12 cellular contexts compared by ENCODE assay signal in the genomic region with DNA sequence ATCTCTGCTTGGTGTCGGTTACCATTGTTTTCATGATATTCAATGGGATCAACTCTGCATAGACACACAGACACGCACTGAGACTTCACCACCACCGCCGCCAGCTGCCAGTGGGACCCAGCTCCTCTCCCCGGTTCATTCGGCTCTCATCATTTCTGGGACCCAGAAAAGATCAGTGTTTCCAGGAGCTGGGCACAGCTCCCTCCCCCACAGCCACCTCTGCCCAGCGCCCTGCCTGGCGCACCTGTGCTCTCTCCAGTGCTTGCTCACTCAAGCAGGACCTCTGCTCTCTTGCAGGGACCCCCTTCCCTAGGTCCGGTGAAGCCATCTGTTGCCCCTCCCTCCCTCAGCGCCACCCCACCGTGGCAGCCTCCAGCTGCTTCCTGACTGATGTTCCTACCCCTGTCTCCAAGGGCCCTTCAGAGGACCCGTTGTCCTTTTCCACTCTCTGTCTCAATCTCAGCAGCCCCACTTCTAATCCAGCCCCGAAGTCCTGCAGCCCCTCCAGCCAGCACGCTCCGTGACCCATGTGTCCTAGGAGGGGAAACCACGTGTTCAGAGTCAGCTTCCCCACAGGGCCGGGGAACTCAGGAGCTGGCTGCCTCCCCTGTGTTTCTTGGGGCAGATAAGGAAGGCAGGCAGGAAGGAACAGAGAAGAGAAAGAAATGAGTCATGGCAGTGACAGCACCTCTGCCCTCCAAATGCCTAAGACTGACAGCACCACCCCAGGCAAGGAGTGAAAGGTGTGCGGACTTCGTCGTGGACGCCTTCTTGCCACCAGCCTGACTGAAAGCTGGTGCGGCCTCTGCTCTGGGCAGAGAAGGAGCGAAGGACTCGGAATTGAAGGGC.
DNase-seq lines count a peak whose midpoint lies in the region; ATAC-seq and TF ChIP-seq lines count a peak whose summit lies in the region.
"Had no signal": no experiment of that assay in that cellular context is flagged by ENCODE, and none has a peak within 500 bp of the region (broad histone marks: within the 10 kb centered on the region; RNA-seq: fewer than 3 reads in every experiment).

No MANE protein-coding gene starts in this region.

- no peaks in the 10 kb centered on the region for H3K9me3 Mint-ChIP-seq in CD14-positive monocyte
- H3K9me3 Mint-ChIP-seq in glutamatergic neuron (ENCODE audit: unreplicated experiment) = peaks cover 4% of the 10 kb centered on the region

- H3K4me3 Mint-ChIP-seq in CD14-positive monocyte (peak overlapping the region; percentile 31 to 32), glutamatergic neuron (ENCODE audit: unreplicated experiment) (peak overlapping the region; percentile 23)

- H3K36me3 Mint-ChIP-seq in CD14-positive monocyte (no peaks in the 10 kb centered on the region), glutamatergic neuron (ENCODE audit: unreplicated experiment) (no peaks in the 10 kb centered on the region)

- TF ChIP-seq CTCF in CD14-positive monocyte (IDR thresholded peaks at IDR 0.05) = no peak
- no peak for TF ChIP-seq CTCF in glutamatergic neuron (IDR thresholded peaks at IDR 0.05; ENCODE audit: partially characterized antibody, unreplicated experiment)

- no peak for ATAC-seq in GM18909 (IDR thresholded peaks at IDR 0.05; ENCODE audit: poor library complexity, unreplicated experiment)

- H3K4me1 Mint-ChIP-seq in CD14-positive monocyte (peaks cover 7% of the 10 kb centered on the region), glutamatergic neuron (ENCODE audit: low read depth, unreplicated experiment) (peaks cover 14% of the 10 kb centered on the region)

- peak overlapping the region in 1 of 7 donors; percentile 11 for H3K27ac Mint-ChIP-seq in CD14-positive monocyte
- peak overlapping the region; percentile 67 for H3K27ac Mint-ChIP-seq in glutamatergic neuron (ENCODE audit: unreplicated experiment)

- H3K27me3 Mint-ChIP-seq in CD14-positive monocyte (ENCODE audit: low read depth in 3 of 3) (peaks cover 20 to 45% (median 21%) of the 10 kb centered on the region in 3 donors), glutamatergic neuron (ENCODE audit: unreplicated experiment) (peaks cover 1% of the 10 kb centered on the region)

- DNase-seq in CD14-positive monocyte (ENCODE audit: low spot score) (no peak), ELF-1 (ENCODE audit: low read depth, low spot score) (peak; percentile 64), NCI-H524 treated with DMSO at 0.1 percent for 48 hours (lab: John Stamatoyannopoulos, UW) (peak; percentile 73), glutamatergic neuron (peak; percentile 31), COLO829 (ENCODE audit: low spot score) (no peak), NCI-H187 treated with DMSO at 0.1 percent for 48 hours (lab: John Stamatoyannopoulos, UW) (no peak), DMS153 treated with DMSO at 0.1 percent for 48 hours (lab: John Stamatoyannopoulos, UW; ENCODE audit: unreplicated experiment) (no peak)
- DNase-seq: activated CD4-positive, CD25-positive, alpha-beta regulatory T cell; activated T-cell treated with anti-CD3 and anti-CD28 coated beads for 4 hours; NCI-H1048; SW 1271 had no signal

- intact Hi-C loops in CD14-positive monocyte (cut with micrococcal nuclease) = no loop called here

Comparison
In these comparisons a context has a peak if more than half of its experiments do, and no peak if none do; other contexts are left out.
1. DNase-seq: peak in ELF-1 (single experiment), NCI-H524 treated with DMSO at 0.1 percent for 48 hours (single experiment) and glutamatergic neuron (single experiment); none in CD14-positive monocyte (single experiment), COLO829 (single experiment), NCI-H187 treated with DMSO at 0.1 percent for 48 hours (single experiment) and DMS153 treated with DMSO at 0.1 percent for 48 hours (single experiment).